Comparison of ENCODE assay signal across 17 cellular contexts in genomic region chr6:109894181-109894580, GRCh38.
DNase-seq lines count a peak whose midpoint lies in the region; ATAC-seq and TF ChIP-seq lines count a peak whose summit lies in the region.
"Had no signal": no experiment of that assay in that cellular context is flagged by ENCODE, and none has a peak within 500 bp of the region (broad histone marks: within the 10 kb centered on the region; RNA-seq: fewer than 3 reads in every experiment).

No MANE protein-coding gene starts in this region.

- TF ChIP-seq RAD21 in SK-N-SH (IDR thresholded peaks at IDR 0.05; ENCODE audit: low read length) = no peak

- H3K27ac ChIP-seq in BLaER1 treated with 17β-estradiol and CSF1 and Interleukin-3, amounts not matched to agents 10 nM and 100 nM = peak overlapping the region in 10 of 11 experiments; percentile 42 to 87 (median 70); a peak in 20 of 22 replicates
- no peak overlapping the region for H3K27ac ChIP-seq in SK-N-SH (ENCODE audit: low read depth in 2 of 2, low read length in 1 of 2)
- H3K27ac ChIP-seq: ascending aorta had no signal

- peak overlapping the region in 7 of 11 experiments; percentile 20 to 68 (median 42); a peak in 9 of 22 replicates for H3K9ac ChIP-seq in BLaER1 treated with 17β-estradiol and CSF1 and Interleukin-3, amounts not matched to agents 10 nM and 100 nM
- no peak overlapping the region for H3K9ac ChIP-seq in SK-N-SH

- peaks cover 17 to 61% (median 27%) of the 10 kb centered on the region in 10 experiments; a peak in 18 of 20 replicates for H3K4me1 ChIP-seq in BLaER1 treated with 17β-estradiol and CSF1 and Interleukin-3, amounts not matched to agents 10 nM and 100 nM
- H3K4me1 ChIP-seq in SK-N-SH (ENCODE audit: control insufficient read depth in 1 of 2, insufficient read depth in 2 of 2, low read depth in 1 of 2, low read length in 1 of 2) = no peaks in the 10 kb centered on the region

- H3K4me3 ChIP-seq in BLaER1 treated with 17β-estradiol and CSF1 and Interleukin-3, amounts not matched to agents 10 nM and 100 nM = peak overlapping the region in 1 of 10 experiments; percentile 35; a peak in 2 of 20 replicates
- no peak overlapping the region for H3K4me3 ChIP-seq in SK-N-SH (ENCODE audit: low read depth in 2 of 2, low read length in 1 of 2)
- H3K4me3 ChIP-seq: ascending aorta, thyroid gland had no signal

- no peak for TF ChIP-seq CTCF in SK-N-SH (IDR thresholded peaks at IDR 0.05)

- no peaks in the 10 kb centered on the region for H3K36me3 Mint-ChIP-seq in memory B cell

- H3K4me3 Mint-ChIP-seq in memory B cell = peak overlapping the region; percentile 42

- DNase-seq in SK-MEL-5 (ENCODE audit: low read depth, low spot score) = peak; percentile 51
- DNase-seq in memory B cell (ENCODE audit: low spot score in 2 of 2) = peak in 1 of 2 donors; percentile 30
- DNase-seq in SK-N-SH = no peak
- DNase-seq in NCI-H1105 (lab: John Stamatoyannopoulos, UW) = no peak
- DNase-seq: activated CD4-positive, alpha-beta T cell treated with anti-CD3 and anti-CD28 coated beads, Interleukin-2, amount 50 U/mL, for 48 hours; dermis blood vessel endothelial cell; DMS79; NCI-H1417; occipital lobe; RPMI8226; thyroid gland had no signal

- peak; percentile 64 for ATAC-seq in HG03469 (IDR thresholded peaks at IDR 0.05; ENCODE audit: unreplicated experiment)
- peak; percentile 95 for ATAC-seq in memory B cell (ENCODE audit: low read depth)
- ATAC-seq in HG03342 (IDR thresholded peaks at IDR 0.05; ENCODE audit: unreplicated experiment) = no peak
- no peak for ATAC-seq in GM18861 (IDR thresholded peaks at IDR 0.05; ENCODE audit: unreplicated experiment)

- H4K20me1 ChIP-seq in BLaER1 treated with 17β-estradiol and CSF1 and Interleukin-3, amounts not matched to agents 10 nM and 100 nM = no peaks in the 10 kb centered on the region
- no peaks in the 10 kb centered on the region for H4K20me1 ChIP-seq in SK-N-SH (ENCODE audit: insufficient read depth)

- no peaks in the 10 kb centered on the region for H3K79me2 ChIP-seq in SK-N-SH (ENCODE audit: insufficient read depth)

- CTCF ChIA-PET in SK-N-SH (lab: Yijun Ruan, JAX) = no interaction called here

- in situ Hi-C loops in SK-MEL-5 (cut with HindIII; ENCODE audit: low pct_unique_long_range_greater_than_20kb, low sequenced_read_pairs) = no loop called here

- H3K27me3 ChIP-seq in BLaER1 treated with 17β-estradiol and CSF1 and Interleukin-3, amounts not matched to agents 10 nM and 100 nM = no peaks in the 10 kb centered on the region
- H3K27me3 ChIP-seq in SK-N-SH (ENCODE audit: insufficient read depth) = no peaks in the 10 kb centered on the region; the same call in 1 of the 2 replicates
- H3K27me3 ChIP-seq: ascending aorta, thyroid gland had no signal

- 81% methylated on average over 5 of the region's 5 CpGs for WGBS in SK-N-SH (ENCODE audit: low lambda C conversion rate)

- H3F3A ChIP-seq in SK-N-SH (replicated peaks; ENCODE audit: insufficient read depth) = no peaks in the 10 kb centered on the region

- no peaks in the 10 kb centered on the region for H3K27me3 Mint-ChIP-seq in memory B cell

- H3K9me3 ChIP-seq in BLaER1 treated with 17β-estradiol and CSF1 and Interleukin-3, amounts not matched to agents 10 nM and 100 nM (replicated peaks in 1 of 11) = peaks cover 5 to 49% (median 20%) of the 10 kb centered on the region in 11 experiments; a peak in 17 of 22 replicates
- H3K9me3 ChIP-seq in SK-N-SH = no peaks in the 10 kb centered on the region
- H3K9me3 ChIP-seq: ascending aorta, thyroid gland had no signal

- peak overlapping the region; percentile 54 to 80 (median 58); a peak in 17 of 22 replicates for H3K4me2 ChIP-seq in BLaER1 treated with 17β-estradiol and CSF1 and Interleukin-3, amounts not matched to agents 10 nM and 100 nM
- H3K4me2 ChIP-seq in SK-N-SH = no peak overlapping the region

- POLR2A ChIA-PET in SK-N-SH (lab: Yijun Ruan, JAX) = no interaction called here

- no peaks in the 10 kb centered on the region for H3K9me2 ChIP-seq in SK-N-SH

- H3K4me1 Mint-ChIP-seq in memory B cell = peaks cover 28% of the 10 kb centered on the region

- H2AFZ ChIP-seq in SK-N-SH (ENCODE audit: low read depth) = no peak overlapping the region

- no peak for TF ChIP-seq EP300 in SK-N-SH (IDR thresholded peaks at IDR 0.05; ENCODE audit: borderline replicate concordance in 1 of 2, low read depth in 1 of 2, low read length in 1 of 2)

- H3K36me3 ChIP-seq in BLaER1 treated with 17β-estradiol and CSF1 and Interleukin-3, amounts not matched to agents 10 nM and 100 nM = no peaks in the 10 kb centered on the region
- no peaks in the 10 kb centered on the region for H3K36me3 ChIP-seq in SK-N-SH (replicated peaks in 1 of 2; ENCODE audit: control insufficient read depth in 1 of 2, insufficient read depth in 2 of 2, low read length in 1 of 2)
- H3K36me3 ChIP-seq: ascending aorta, thyroid gland had no signal

- no peaks in the 10 kb centered on the region for H3K9me3 Mint-ChIP-seq in memory B cell
- H3K9me3 Mint-ChIP-seq: activated T-helper 2 cell treated with anti-CD3 and anti-CD28 coated beads, Interferon-gamma antibody, Interleukin-2, Interleukin-4, amounts not matched to agents 10 μg/mL and 5 μg/mL and 100 μg/mL, durations not matched to agents 14 hours and 24 hours and 36 hours had no signal

- H3K27ac Mint-ChIP-seq in memory B cell = peak overlapping the region; percentile 56
- H3K27ac Mint-ChIP-seq: activated T-helper 2 cell treated with anti-CD3 and anti-CD28 coated beads, Interferon-gamma antibody, Interleukin-2, Interleukin-4, amounts not matched to agents 10 μg/mL and 5 μg/mL and 100 μg/mL, durations not matched to agents 14 hours and 24 hours and 36 hours had no signal

TF ChIP-seq in SK-N-SH, 30 proteins besides CTCF, POLR2A, EP300 and RAD21:
- TF ChIP-seq ELF1 (IDR thresholded peaks at IDR 0.05) (no peak), RFX5 (IDR thresholded peaks at IDR 0.05; ENCODE audit: low read length) (no peak)

Comparison
In these comparisons a context has a peak if more than half of its experiments do, and no peak if none do; other contexts are left out.
1. H3K27ac ChIP-seq: peak in BLaER1 treated with 17β-estradiol and CSF1 and Interleukin-3, amounts not matched to agents 10 nM and 100 nM (10 of 11); none in SK-N-SH (0 of 2).
2. ATAC-seq: peak in HG03469 (single experiment) and memory B cell (single experiment); none in HG03342 (single experiment) and GM18861 (single experiment).